In the genomic region with DNA sequence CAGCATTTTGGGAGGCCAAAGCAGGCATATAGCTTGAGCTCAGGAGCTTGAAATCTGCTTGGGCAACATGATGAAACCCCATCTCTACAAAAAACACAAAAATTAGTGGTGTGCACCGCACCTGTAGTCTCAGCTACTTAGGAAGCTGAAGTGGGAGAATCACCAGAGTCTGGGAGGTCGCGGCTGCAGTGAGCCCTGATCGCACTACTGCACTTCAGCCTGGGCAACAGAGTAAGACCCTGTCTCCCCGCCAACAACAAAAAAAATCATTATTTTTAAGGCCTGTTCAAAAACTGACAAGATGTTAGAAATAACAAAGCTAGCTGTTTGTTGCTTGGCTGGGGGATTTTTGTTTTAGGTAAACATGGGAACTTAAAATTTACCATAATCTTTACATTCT, we compare ENCODE assay signal across 1 cellular context.
A peak's percentile ranks its signal among the peaks of the same experiment; 100 is the strongest.
TF ChIP-seq lines count a peak whose summit lies in the region.

No MANE protein-coding gene starts in this region.

TF ChIP-seq in HepG2, 621 proteins besides CTCF, POLR2A, EP300 and RAD21:
- TF ChIP-seq ZBTB46 (CRISPR knock-in tag; IDR thresholded peaks at IDR 0.05; ENCODE audit: borderline replicate concordance), result no peak
- peak; percentile 88 for TF ChIP-seq ZNF121 (CRISPR knock-in tag; IDR thresholded peaks at IDR 0.05)
